ENCODE assay signal across 18 cellular contexts in genomic region chr11:126925321-126926093, GRCh38.
A peak's percentile ranks its signal among the peaks of the same experiment; 100 is the strongest.
DNase-seq lines count a peak whose midpoint lies in the region; ATAC-seq, FAIRE-seq and TF ChIP-seq lines count a peak whose summit lies in the region.
"Had no signal": no experiment of that assay in that cellular context is flagged by ENCODE, and none has a peak within 500 bp of the region (broad histone marks: within the 10 kb centered on the region; RNA-seq: fewer than 3 reads in every experiment).

No MANE protein-coding gene starts in this region.

- peak; percentile 27 for DNase-seq in AG20443 (ENCODE audit: low spot score)
- peak; percentile 91 for DNase-seq in GM23248
- no peak for DNase-seq in K562 (ENCODE audit: extremely low read depth in 1 of 4, low spot score in 3 of 4)
- DNase-seq in head of caudate nucleus, result peak in 36 of 42 donors; percentile 20 to 84 (median 43)
- DNase-seq in suprapubic skin (ENCODE audit: low spot score in 2 of 2), result no peak
- no peak for DNase-seq in colonic mucosa
- DNase-seq: activated CD4-positive, alpha-beta T cell treated with anti-CD3 and anti-CD28 coated beads for 4 hours; activated naive CD4-positive, alpha-beta T cell treated with anti-CD3 and anti-CD28 coated beads, Interleukin-2, amount 10 ng/mL, durations not matched to agents 7 days and 5 days; brain microvascular endothelial cell; effector memory CD8-positive, alpha-beta T cell; nephron progenitor cell; SIG-M5 had no signal

- H3K79me2 ChIP-seq in GM23248 (ENCODE audit: insufficient read depth) (peaks cover 81% of the 10 kb centered on the region), K562 (ENCODE audit: control insufficient read depth, insufficient read depth, low read length) (no peaks in the 10 kb centered on the region)

- no peak for TF ChIP-seq RAD21 in K562 (CRISPR knock-in tag; conservative IDR thresholded peaks at IDR 0.05 in 1 of 2, IDR thresholded peaks at IDR 0.05 in 1 of 2)

- BruUV-seq in K562 (replicated peaks; lab: Mats Ljungman, UMichigan), result no TSS peak

- H3K27ac ChIP-seq in GM23248, result peak overlapping the region; percentile 41
- no peak overlapping the region for H3K27ac ChIP-seq in K562 (ENCODE audit: extremely low read depth, low read depth, low read length)
- no peak overlapping the region for H3K27ac ChIP-seq in suprapubic skin
- no peak overlapping the region for H3K27ac ChIP-seq in colonic mucosa
- H3K27ac ChIP-seq: BLaER1 treated with 17β-estradiol and CSF1 and Interleukin-3, amounts not matched to agents 10 nM and 100 nM; brain microvascular endothelial cell; right atrium auricular region had no signal

- H3K9me2 ChIP-seq in GM23248 (ENCODE audit: insufficient read depth), result no peaks in the 10 kb centered on the region

- peaks cover 10% of the 10 kb centered on the region; the same call in 1 of the 2 replicates for H3F3A ChIP-seq in GM23248 (ENCODE audit: insufficient read depth)

- H3K4me2 ChIP-seq in GM23248 (ENCODE audit: unreplicated experiment), result peak overlapping the region; percentile 26
- H3K4me2 ChIP-seq in K562 (ENCODE audit: insufficient read depth, low read length), result no peak overlapping the region
- H3K4me2 ChIP-seq: BLaER1 treated with 17β-estradiol and CSF1 and Interleukin-3, amounts not matched to agents 10 nM and 100 nM had no signal

- H3K4me3 ChIP-seq in GM23248, result no peak overlapping the region
- H3K4me3 ChIP-seq in K562, result no peak overlapping the region
- H3K4me3 ChIP-seq in suprapubic skin, result no peak overlapping the region
- H3K4me3 ChIP-seq in colonic mucosa, result no peak overlapping the region
- H3K4me3 ChIP-seq: BLaER1 treated with 17β-estradiol and CSF1 and Interleukin-3, amounts not matched to agents 10 nM and 100 nM; HAP-1; right atrium auricular region had no signal

- H3K9me1 ChIP-seq in K562 (ENCODE audit: control insufficient read depth, insufficient read depth, low read length), result no peaks in the 10 kb centered on the region

- TF ChIP-seq POLR2A in K562 (conservative IDR thresholded peaks at IDR 0.05) (no peak), suprapubic skin (IDR thresholded peaks at IDR 0.05) (no peak)

- ATAC-seq in K562, result no peak
- no peak for ATAC-seq in GM18873 (IDR thresholded peaks at IDR 0.05; ENCODE audit: low FRiP score, unreplicated experiment)
- ATAC-seq in GM21723 (IDR thresholded peaks at IDR 0.05; ENCODE audit: unreplicated experiment), result no peak
- ATAC-seq: effector memory CD8-positive, alpha-beta T cell had no signal

- no peak for FAIRE-seq in K562 (lab: Jason Lieb, UNC)
- FAIRE-seq: frontal cortex had no signal

- H3K36me3 ChIP-seq in GM23248 (ENCODE audit: low read depth), result no peaks in the 10 kb centered on the region
- H3K36me3 ChIP-seq in K562 (ENCODE audit: control insufficient read depth, insufficient read depth, low read length), result no peaks in the 10 kb centered on the region
- no peaks in the 10 kb centered on the region for H3K36me3 ChIP-seq in suprapubic skin
- no peaks in the 10 kb centered on the region for H3K36me3 ChIP-seq in colonic mucosa
- H3K36me3 ChIP-seq: BLaER1 treated with 17β-estradiol and CSF1 and Interleukin-3, amounts not matched to agents 10 nM and 100 nM; brain microvascular endothelial cell; HAP-1; right atrium auricular region had no signal

- TF ChIP-seq EP300 in K562 (IDR thresholded peaks at IDR 0.05; ENCODE audit: low read length) (no peak), suprapubic skin (IDR thresholded peaks at IDR 0.05) (no peak)

- in situ Hi-C loops in GM23248 (cut with MboI) (no loop called here), K562 (cut with MboI) (no loop called here)

- H2AFZ ChIP-seq in GM23248, result no peak overlapping the region
- H2AFZ ChIP-seq in K562 (ENCODE audit: low read depth, low read length), result no peak overlapping the region

- POLR2A ChIA-PET in K562 (lab: Yijun Ruan, JAX), result interaction anchor here (0.6 kb wide), 1 partner anchor 964 kb away, joined by 3 read pairs; no protein-coding TSS in a partner anchor

- H3K27me3 ChIP-seq in GM23248 (replicated peaks; ENCODE audit: insufficient read depth) (no peaks in the 10 kb centered on the region), K562 (ENCODE audit: control insufficient read depth in 2 of 2, insufficient read depth in 2 of 2, low read length in 2 of 2) (no peaks in the 10 kb centered on the region), suprapubic skin (no peaks in the 10 kb centered on the region), colonic mucosa (no peaks in the 10 kb centered on the region)
- H3K27me3 ChIP-seq: BLaER1 treated with 17β-estradiol and CSF1 and Interleukin-3, amounts not matched to agents 10 nM and 100 nM; brain microvascular endothelial cell; right atrium auricular region had no signal

- CTCF ChIA-PET in K562 (lab: Yijun Ruan, JAX; ENCODE audit: low intra/inter-chr PET ratio), result no interaction called here

- H3K9ac ChIP-seq in GM23248, result peak overlapping the region; percentile 31; the same call in 1 of the 2 replicates
- no peak overlapping the region for H3K9ac ChIP-seq in K562 (ENCODE audit: insufficient read depth in 1 of 2, low read depth in 2 of 2, low read length in 2 of 2)
- no peak overlapping the region for H3K9ac ChIP-seq in colonic mucosa (ENCODE audit: low read depth in 2 of 2, low read length in 2 of 2)
- H3K9ac ChIP-seq: BLaER1 treated with 17β-estradiol and CSF1 and Interleukin-3, amounts not matched to agents 10 nM and 100 nM had no signal

- H3K9me3 ChIP-seq in GM23248 (ENCODE audit: low read depth) (no peaks in the 10 kb centered on the region), K562 (replicated peaks; ENCODE audit: control insufficient read depth, insufficient read depth, low read depth, low read length) (no peaks in the 10 kb centered on the region), suprapubic skin (no peaks in the 10 kb centered on the region), colonic mucosa (no peaks in the 10 kb centered on the region)
- H3K9me3 ChIP-seq: HAP-1, right atrium auricular region had no signal

- WGBS in GM23248 (ENCODE audit: low coverage in 1 of 2, low lambda C conversion rate in 2 of 2, missing lambda C conversion rate in 2 of 2), 2 experiments, result 31 to 35% methylated on average over 11 of the region's 11 CpGs
- 1% methylated on average over 11 of the region's 11 CpGs for WGBS in K562 (ENCODE audit: insufficient coverage, low coverage, missing lambda C conversion rate)
- WGBS in suprapubic skin, result 48% methylated on average over 8 of the region's 11 CpGs

- H4K20me1 ChIP-seq in GM23248 (ENCODE audit: insufficient read depth) (no peaks in the 10 kb centered on the region), K562 (replicated peaks; ENCODE audit: control insufficient read depth, insufficient read depth, low read length) (no peaks in the 10 kb centered on the region)
- H4K20me1 ChIP-seq: BLaER1 treated with 17β-estradiol and CSF1 and Interleukin-3, amounts not matched to agents 10 nM and 100 nM had no signal

- H3K4me1 ChIP-seq in GM23248 (ENCODE audit: insufficient read depth) (peaks cover 42% of the 10 kb centered on the region), K562 (replicated peaks in 1 of 2; ENCODE audit: control insufficient read depth in 2 of 2, insufficient read depth in 2 of 2, low read length in 2 of 2) (no peaks in the 10 kb centered on the region), suprapubic skin (no peaks in the 10 kb centered on the region), colonic mucosa (no peaks in the 10 kb centered on the region)
- H3K4me1 ChIP-seq: HAP-1 had no signal

- no peak for TF ChIP-seq CTCF in K562 (IDR thresholded peaks at IDR 0.05 in 2 of 3, conservative IDR thresholded peaks at IDR 0.05 in 1 of 3; ENCODE audit: insufficient read depth in 2 of 3, low read depth in 1 of 3, low read length in 3 of 3)
- TF ChIP-seq CTCF in suprapubic skin (IDR thresholded peaks at IDR 0.05), result no peak
- TF ChIP-seq CTCF in colonic mucosa (IDR thresholded peaks at IDR 0.05), result no peak

- intact Hi-C loops in K562 (cut with micrococcal nuclease) (no loop called here), head of caudate nucleus (cut with DNase I) (loop anchor here (5.0 kb wide), 1 partner anchor 212 kb away; no protein-coding TSS in a partner anchor), colonic mucosa (cut with DNase I) (no loop called here)

TF ChIP-seq in K562, 482 proteins besides CTCF, POLR2A, EP300 and RAD21:
- TF ChIP-seq CBFA2T2 (conservative IDR thresholded peaks at IDR 0.05) (peak; percentile 21; the same call in 1 of the 2 replicates), ZNF717 (CRISPR knock-in tag; IDR thresholded peaks at IDR 0.05) (no peak), L3MBTL2 (IDR thresholded peaks at IDR 0.05) (no peak), FOXA1 (IDR thresholded peaks at IDR 0.05; ENCODE audit: borderline replicate concordance) (no peak), ZBTB33 (CRISPR knock-in tag; IDR thresholded peaks at IDR 0.05) (no peak), CBFA2T3 (IDR thresholded peaks at IDR 0.05) (peak; percentile 39; the same call in 1 of the 2 replicates), GTF2F1 (IDR thresholded peaks at IDR 0.05; ENCODE audit: low read depth, low read length) (no peak), TEAD4 (IDR thresholded peaks at IDR 0.05; ENCODE audit: low read length) (peak; percentile 21; the same call in 1 of the 2 replicates), TEAD4 (CRISPR knock-in tag; IDR thresholded peaks at IDR 0.05; ENCODE audit: borderline replicate concordance) (no peak)

Comparison
In these comparisons a context has a peak if more than half of its experiments do, and no peak if none do; other contexts are left out.
1. DNase-seq: peak in AG20443 (single experiment), GM23248 (single experiment) and head of caudate nucleus (36 of 42); none in K562 (0 of 4), suprapubic skin (0 of 2) and colonic mucosa (single experiment).